Comparison of ENCODE assay signal across 8 cellular contexts in genomic region chr15:29822100-29822684, GRCh38. TPM values are rescaled to one million over a fixed set of nuclear protein-coding genes. Genes with fewer than 3 reads are reported as not detected.
A peak's percentile ranks its signal among the peaks of the same experiment; 100 is the strongest.
DNase-seq lines count a peak whose midpoint lies in the region; ATAC-seq and TF ChIP-seq lines count a peak whose summit lies in the region.

Gene TJP1 (minus strand): TSS chr15:29822468. CDS start chr15:29822028, 440 bp downstream.

- peak within 1 kb of the TSS; percentile 99 to 100 for H3K18ac ChIP-seq in mesenchymal stem cell (ENCODE audit: low read depth in 1 of 2, low read length in 2 of 2)

- H3K9me3 ChIP-seq in CD8-positive, alpha-beta memory T cell (ENCODE audit: low read length), result peaks cover 7% of the 10 kb centered on the region
- no peaks in the 10 kb centered on the region for H3K9me3 ChIP-seq in SK-N-MC (ENCODE audit: low read depth, low read length)
- H3K9me3 ChIP-seq in mesenchymal stem cell (ENCODE audit: control insufficient read depth, low read length), result no peaks in the 10 kb centered on the region
- no peaks in the 10 kb centered on the region for H3K9me3 ChIP-seq in thoracic aorta

- ATAC-seq in thoracic aorta (ENCODE audit: insufficient number of reproducible peaks, low FRiP score, low read depth), result peak; percentile 78
- no peak for ATAC-seq in GM21723 (IDR thresholded peaks at IDR 0.05; ENCODE audit: unreplicated experiment)

- POLR2A ChIA-PET in CD8-positive, alpha-beta memory T cell (lab: Charles Lee), result no interaction called here

- H3K23ac ChIP-seq in mesenchymal stem cell (ENCODE audit: low read length in 2 of 2), result peak within 1 kb of the TSS; percentile 60 to 99

- peak within 1 kb of the TSS; percentile 99 for H4K91ac ChIP-seq in mesenchymal stem cell (ENCODE audit: low read length)

- H3K9ac ChIP-seq in SK-N-MC (ENCODE audit: insufficient read length) (no peak within 1 kb of the TSS), mesenchymal stem cell (ENCODE audit: low read length) (peak within 1 kb of the TSS; percentile 93)

- peak within 1 kb of the TSS; percentile 98 for H4K8ac ChIP-seq in mesenchymal stem cell (ENCODE audit: low read length)

- H2AFZ ChIP-seq in mesenchymal stem cell (ENCODE audit: low read depth, low read length), result peak within 1 kb of the TSS; percentile 63

- under 1% methylated on average over 72 of the region's 80 CpGs for WGBS in mesenchymal stem cell

- peak within 1 kb of the TSS; percentile 74 to 100 for H3K14ac ChIP-seq in mesenchymal stem cell (ENCODE audit: low read length in 2 of 2)

- H2BK15ac ChIP-seq in mesenchymal stem cell (ENCODE audit: low read depth, poor library complexity, severe bottlenecking), result peak within 1 kb of the TSS; percentile 99

- H2BK12ac ChIP-seq in mesenchymal stem cell (ENCODE audit: low read length in 2 of 2), result peak within 1 kb of the TSS; percentile 77 to 93

- H3K27me3 Mint-ChIP-seq in CD8-positive, alpha-beta memory T cell, result peaks cover 40 to 42% of the 10 kb centered on the region in 2 donors

- H3K36me3 ChIP-seq in CD8-positive, alpha-beta memory T cell (ENCODE audit: insufficient read depth, low read length), result no peaks in the 10 kb centered on the region
- H3K36me3 ChIP-seq in SK-N-MC (ENCODE audit: insufficient read depth, low read length), result no peaks in the 10 kb centered on the region
- H3K36me3 ChIP-seq in mesenchymal stem cell (ENCODE audit: control insufficient read depth in 1 of 2, insufficient read depth in 2 of 2, low read depth in 1 of 2, low read length in 2 of 2), result no peaks in the 10 kb centered on the region
- no peaks in the 10 kb centered on the region for H3K36me3 ChIP-seq in thoracic aorta

- peaks cover 17 to 28% (median 25%) of the 10 kb centered on the region in 3 donors for H3K4me1 Mint-ChIP-seq in CD8-positive, alpha-beta memory T cell

- peaks cover 0 to 2% (median 0%) of the 10 kb centered on the region in 3 donors for H3K36me3 Mint-ChIP-seq in CD8-positive, alpha-beta memory T cell

- peaks cover 44% of the 10 kb centered on the region for H3K27me3 ChIP-seq in CD8-positive, alpha-beta memory T cell (ENCODE audit: insufficient read depth, low read length, poor library complexity, severe bottlenecking)
- H3K27me3 ChIP-seq in mesenchymal stem cell (ENCODE audit: control insufficient read depth in 1 of 2, insufficient read depth in 1 of 2, low read length in 2 of 2), result no peaks in the 10 kb centered on the region
- H3K27me3 ChIP-seq in thoracic aorta (replicated peaks; ENCODE audit: insufficient read depth), result no peaks in the 10 kb centered on the region

- TF ChIP-seq CTCF in thoracic aorta (IDR thresholded peaks at IDR 0.05), result no peak

- H3K4me2 ChIP-seq in mesenchymal stem cell (ENCODE audit: low read length, poor library complexity, severe bottlenecking), result peak within 1 kb of the TSS; percentile 74

- H2BK120ac ChIP-seq in mesenchymal stem cell (ENCODE audit: low read depth, low read length), result peak within 1 kb of the TSS; percentile 95

- peak within 1 kb of the TSS in 1 of 8 donors; percentile 41 for H3K27ac Mint-ChIP-seq in CD8-positive, alpha-beta memory T cell

- CTCF ChIA-PET in CD8-positive, alpha-beta memory T cell (lab: Charles Lee), result no interaction called here

- peak within 1 kb of the TSS; percentile 100 for H2BK5ac ChIP-seq in mesenchymal stem cell (ENCODE audit: low read depth, low read length, poor library complexity, severe bottlenecking)

- H3K27ac ChIP-seq in CD8-positive, alpha-beta memory T cell (ENCODE audit: low read depth, low read length), result peak within 1 kb of the TSS; percentile 52
- H3K27ac ChIP-seq in SK-N-MC, result no peak within 1 kb of the TSS
- peak within 1 kb of the TSS; percentile 81 for H3K27ac ChIP-seq in mesenchymal stem cell (ENCODE audit: low read length, poor library complexity, severe bottlenecking)
- peak within 1 kb of the TSS; percentile 94 to 96 for H3K27ac ChIP-seq in thoracic aorta

- TF ChIP-seq POLR2A in erythroblast (IDR thresholded peaks at IDR 0.05; ENCODE audit: low read length), result no peak

- H3K4me3 Mint-ChIP-seq in CD8-positive, alpha-beta memory T cell, result peak within 1 kb of the TSS in 6 of 7 donors; percentile 5 to 59 (median 22)

- H3K4me3 ChIP-seq in CD8-positive, alpha-beta memory T cell (ENCODE audit: low read length), result no peak within 1 kb of the TSS
- H3K4me3 ChIP-seq in SK-N-MC (peak within 1 kb of the TSS; percentile 70), mesenchymal stem cell (ENCODE audit: insufficient read depth in 1 of 2, low read depth in 1 of 2, low read length in 2 of 2) (peak within 1 kb of the TSS; percentile 94 to 95), thoracic aorta (peak within 1 kb of the TSS; percentile 79)

- H3K4me1 ChIP-seq in CD8-positive, alpha-beta memory T cell (ENCODE audit: insufficient read depth, low read length), result peaks cover 33% of the 10 kb centered on the region
- H3K4me1 ChIP-seq in mesenchymal stem cell (ENCODE audit: control insufficient read depth, insufficient read depth, low read depth, low read length) (peaks cover 4% of the 10 kb centered on the region), thoracic aorta (ENCODE audit: control insufficient read depth in 1 of 2, low read depth in 2 of 2) (peaks cover 16 to 26% of the 10 kb centered on the region in 2 donors)

- no peaks in the 10 kb centered on the region for H3K79me1 ChIP-seq in mesenchymal stem cell (replicated peaks; ENCODE audit: low read length, poor library complexity, severe bottlenecking)

- DNase-seq in CD8-positive, alpha-beta memory T cell, result no peak
- DNase-seq in HPDE6-E6E7 (ENCODE audit: extremely low spot score) (peak; percentile 54), SK-N-MC (ENCODE audit: low read depth, low spot score) (no peak), erythroblast (lab: John Stamatoyannopoulos, UW) (peak; percentile 18 to 42), mesenchymal stem cell (peak; percentile 70), thoracic aorta (ENCODE audit: low spot score) (no peak), NCI-H1694 (lab: John Stamatoyannopoulos, UW) (no peak)

- H3K4ac ChIP-seq in mesenchymal stem cell (ENCODE audit: low read depth in 1 of 2, low read length in 2 of 2), result peak within 1 kb of the TSS; percentile 66 to 91

- peaks cover 28 to 46% (median 34%) of the 10 kb centered on the region in 5 donors for H3K9me3 Mint-ChIP-seq in CD8-positive, alpha-beta memory T cell

- H2AK5ac ChIP-seq in mesenchymal stem cell (ENCODE audit: low read length, severe bottlenecking), result no peak within 1 kb of the TSS

RNA-seq across cellular contexts. Expression of gene TJP1, which starts in this region (rescaled TPM):
- total RNA-seq in CD8-positive, alpha-beta memory T cell, result not detected
- not detected for polyA plus RNA-seq in CD8-positive, alpha-beta memory T cell
- polyA plus RNA-seq in mesenchymal stem cell (2013, experiment 1 of 2), result 44.3 TPM
- 41.4 TPM for polyA plus RNA-seq in mesenchymal stem cell (2013, experiment 2 of 2)
- 100 to 1,000 TPM in 1 of 2 donors, 10 to 100 TPM in 1; 78.4 to 146 TPM for total RNA-seq in thoracic aorta

Comparison
In these comparisons a context has a peak if more than half of its experiments do, and no peak if none do; other contexts are left out.
1. RNA of gene TJP1 (total RNA-seq): 78.4 to 146 TPM in thoracic aorta; not detected in CD8-positive, alpha-beta memory T cell; every median in the first group is over 10 times any median in the second.
2. DNase-seq: peak in HPDE6-E6E7 (single experiment), erythroblast (2 of 2) and mesenchymal stem cell (single experiment); none in CD8-positive, alpha-beta memory T cell (0 of 5), SK-N-MC (single experiment), thoracic aorta (single experiment) and NCI-H1694 (single experiment).